8 cellular contexts compared by ENCODE assay signal in genomic region chr2:231677632-231678104, GRCh38. TPM values are rescaled to one million over a fixed set of nuclear protein-coding genes. Genes with fewer than 3 reads are reported as not detected.
DNase-seq lines count a peak whose midpoint lies in the region; ATAC-seq and TF ChIP-seq lines count a peak whose summit lies in the region.

No MANE protein-coding gene starts in this region.

- no peak for ATAC-seq in left colon
- ATAC-seq in HG03571 (IDR thresholded peaks at IDR 0.05; ENCODE audit: unreplicated experiment), result no peak

- H3K4me1 Mint-ChIP-seq in H9, result peaks cover 41 to 42% of the 10 kb centered on the region in 2 experiments

- H3K18ac ChIP-seq in H9 (ENCODE audit: insufficient read length, low read depth, low read length), result no peak overlapping the region

- no peak overlapping the region for H3K9ac ChIP-seq in H9 (ENCODE audit: extremely low read depth, insufficient read length, low read length)

- H3K4me1 ChIP-seq in H9 (ENCODE audit: insufficient read depth, low read length), result peaks cover 7% of the 10 kb centered on the region; the same call in 1 of the 2 replicates

- no peak overlapping the region for H4K5ac ChIP-seq in H9 (ENCODE audit: insufficient read length, low read depth, low read length)

- H3K27ac Mint-ChIP-seq in H9, result peak overlapping the region in 2 of 3 experiments; percentile 5 to 9; a peak in 1 of 7 replicates

- H4K91ac ChIP-seq in H9 (ENCODE audit: insufficient read length, low read depth, low read length), result no peak overlapping the region

- H3K9me3 Mint-ChIP-seq in H9, result no peaks in the 10 kb centered on the region

- H3T11ph ChIP-seq in H9 (ENCODE audit: low read length), result no peak overlapping the region

- H3K4me2 ChIP-seq in H9 (ENCODE audit: insufficient read depth, insufficient read length, low read length), result no peak overlapping the region

- no peak overlapping the region for H3K56ac ChIP-seq in H9 (ENCODE audit: insufficient read length, low read depth, low read length)

- H2BK12ac ChIP-seq in H9 (ENCODE audit: insufficient read length, low read depth, low read length), result no peak overlapping the region

- H3K36me3 Mint-ChIP-seq in H9 (ENCODE audit: insufficient read depth in 1 of 3, low read depth in 3 of 3), result no peaks in the 10 kb centered on the region

- no peaks in the 10 kb centered on the region for H3K79me2 ChIP-seq in H9 (ENCODE audit: insufficient read depth, low read length)

- H3K27ac ChIP-seq in H9 (ENCODE audit: insufficient read length, low read depth, low read length), result no peak overlapping the region
- H3K27ac ChIP-seq in caudate nucleus (ENCODE audit: low read depth, low read length), result no peak overlapping the region

- H3K27me3 ChIP-seq in H9 (ENCODE audit: insufficient read depth, low read length), result no peaks in the 10 kb centered on the region

- H3K79me1 ChIP-seq in H9 (ENCODE audit: insufficient read depth, low read depth, low read length, poor library complexity, severe bottlenecking), result no peaks in the 10 kb centered on the region

- TF ChIP-seq CTCF in H9 (conservative IDR thresholded peaks at IDR 0.05), result peak; percentile 92

- H2BK20ac ChIP-seq in H9 (ENCODE audit: low read depth, low read length, poor library complexity, severe bottlenecking), result no peak overlapping the region

- H3K23me2 ChIP-seq in H9 (ENCODE audit: insufficient read length, low read depth, low read length, poor library complexity, severe bottlenecking), result peaks cover 7% of the 10 kb centered on the region

- no peaks in the 10 kb centered on the region for H3K9me3 ChIP-seq in H9 (ENCODE audit: control insufficient read depth, low read depth, low read length)

- intact Hi-C loops in left colon (cut with DNase I, micrococcal nuclease), result loop anchor here (2.0 to 5.0 kb wide), 2 partner anchors 35 to 37 kb away; no protein-coding TSS in a partner anchor

- H3K4ac ChIP-seq in H9 (ENCODE audit: low read depth, low read length), result no peak overlapping the region

- no peak overlapping the region for H3K4me3 Mint-ChIP-seq in H9

- no peak overlapping the region for H2BK15ac ChIP-seq in H9 (ENCODE audit: low read depth, low read length)

- H4K8ac ChIP-seq in H9 (replicated peaks; ENCODE audit: insufficient read length, low read depth, low read length), result no peak overlapping the region

- WGBS in H9 (ENCODE audit: extremely low coverage, insufficient read length, low lambda C conversion rate), result no CpG with 5 or more reads among the region's 8 CpGs

- no peak overlapping the region for H3K23ac ChIP-seq in H9 (ENCODE audit: insufficient read length, low read depth, low read length)

- no peak overlapping the region for H3K14ac ChIP-seq in H9 (ENCODE audit: insufficient read depth, low read length)

- H3K27me3 Mint-ChIP-seq in H9 (ENCODE audit: low read depth), result no peaks in the 10 kb centered on the region

- H2AFZ ChIP-seq in H9 (ENCODE audit: low read length), result no peak overlapping the region

- peak; percentile 88 for DNase-seq in Ammon's horn (ENCODE audit: low spot score)
- DNase-seq in H9, result peak; percentile 90
- DNase-seq in NCI-H446 treated with DMSO at 0.1 percent for 48 hours (lab: John Stamatoyannopoulos, UW), result peak; percentile 53
- DNase-seq in activated CD4-positive, CD25-positive, alpha-beta regulatory T cell treated with anti-CD3 and anti-CD28 coated beads, Interleukin-2, amount 50 U/mL, for 16 hours (ENCODE audit: low read depth, low spot score), result peak; percentile 75
- DNase-seq in caudate nucleus (lab: John Stamatoyannopoulos, UW), result peak in 57 of 61 donors; percentile 28 to 93 (median 60)
- peak; percentile 68 to 91 for DNase-seq in left colon
- DNase-seq in stimulated activated CD4-positive, alpha-beta T cell treated with anti-CD3 and anti-CD28 coated beads, Interleukin-4, amount 100 ng/mL, for 4 hours, result peak; percentile 72 to 78

- no peak overlapping the region for H2BK5ac ChIP-seq in H9 (ENCODE audit: insufficient read length, low read length)

- H2AK5ac ChIP-seq in H9 (ENCODE audit: insufficient read length, low read length), result no peak overlapping the region

- no peak overlapping the region for H2BK120ac ChIP-seq in H9 (ENCODE audit: low read depth, low read length, poor library complexity, severe bottlenecking)

- no peaks in the 10 kb centered on the region for H4K20me1 ChIP-seq in H9 (ENCODE audit: control insufficient read depth, insufficient read depth, insufficient read length)

RNA-seq across cellular contexts. Expression of gene PTMA, which starts 30.7 kb away (rescaled TPM):
- total RNA-seq in H9 (2021) (1,963 and 2,010 TPM in 2 replicates), left colon (100 to 1,000 TPM; 775 to 846 TPM)
